In genomic region chr7:77796960-77797359, GRCh38 we compare ENCODE assay signal across 8 cellular contexts. TPM values are rescaled to one million over a fixed set of nuclear protein-coding genes. Genes with fewer than 3 reads are reported as not detected.
DNase-seq lines count a peak whose midpoint lies in the region; ATAC-seq, FAIRE-seq and TF ChIP-seq lines count a peak whose summit lies in the region.

No MANE protein-coding gene starts in this region.

- peak overlapping the region in 2 of 12 donors; percentile 38 to 89 for H3K27ac ChIP-seq in heart left ventricle
- H3K27ac ChIP-seq in astrocyte (ENCODE audit: low read depth, low read length), result no peak overlapping the region
- no peak overlapping the region for H3K27ac ChIP-seq in lung (ENCODE audit: low read depth in 1 of 2, low read length in 1 of 2)
- H3K27ac ChIP-seq in urinary bladder (ENCODE audit: low read depth), result no peak overlapping the region

- peaks cover 7% of the 10 kb centered on the region for H4K20me1 ChIP-seq in astrocyte (ENCODE audit: insufficient read depth, low read length)

- peaks cover 0 to 66% (median 25%) of the 10 kb centered on the region in 12 donors for H3K4me1 ChIP-seq in heart left ventricle
- peaks cover 20% of the 10 kb centered on the region for H3K4me1 ChIP-seq in astrocyte (ENCODE audit: insufficient read depth, low read length)
- H3K4me1 ChIP-seq in lung (ENCODE audit: control insufficient read depth in 2 of 2, insufficient read depth in 2 of 2, low read length in 2 of 2), result peaks cover 2 to 20% of the 10 kb centered on the region in 2 donors
- peaks cover 1% of the 10 kb centered on the region for H3K4me1 ChIP-seq in urinary bladder (ENCODE audit: insufficient read depth)

- H3K79me2 ChIP-seq in astrocyte (ENCODE audit: insufficient read depth, low read length), result peaks cover 75% of the 10 kb centered on the region

- H3K4me2 ChIP-seq in astrocyte (ENCODE audit: low read length), result peak overlapping the region; percentile 89

- H3K27me3 ChIP-seq in heart left ventricle, result no peaks in the 10 kb centered on the region
- H3K27me3 ChIP-seq in astrocyte (ENCODE audit: insufficient read depth, low read length), result no peaks in the 10 kb centered on the region
- H3K27me3 ChIP-seq in lung (ENCODE audit: control insufficient read depth, insufficient read depth), result no peaks in the 10 kb centered on the region

- peaks cover 5% of the 10 kb centered on the region for H3K36me3 Mint-ChIP-seq in astrocyte (ENCODE audit: low read depth, unreplicated experiment)

- no peaks in the 10 kb centered on the region for H3K27me3 Mint-ChIP-seq in astrocyte (ENCODE audit: low read depth, unreplicated experiment)

- H3K27ac Mint-ChIP-seq in astrocyte (ENCODE audit: unreplicated experiment), result no peak overlapping the region

- FAIRE-seq in astrocyte (lab: Jason Lieb, UNC), result no peak

- peak overlapping the region; percentile 98 for H3K4me3 Mint-ChIP-seq in astrocyte (ENCODE audit: unreplicated experiment)

- H3K4me3 ChIP-seq in heart left ventricle (peak overlapping the region in 9 of 12 donors; percentile 65 to 94 (median 88)), astrocyte (ENCODE audit: insufficient read depth, low read depth, low read length) (peak overlapping the region; percentile 78), lung (peak overlapping the region; percentile 83), urinary bladder (ENCODE audit: low read depth, low read length) (peak overlapping the region; percentile 82)

- H2AFZ ChIP-seq in astrocyte (ENCODE audit: low read depth, low read length), result no peak overlapping the region

- H3K9me3 Mint-ChIP-seq in astrocyte (ENCODE audit: unreplicated experiment), result no peaks in the 10 kb centered on the region

- peaks cover 12% of the 10 kb centered on the region for H3K4me1 Mint-ChIP-seq in astrocyte (ENCODE audit: low read depth, unreplicated experiment)

- 66 to 76% (median 70%) methylated on average over 5 of the region's 5 CpGs for WGBS in heart left ventricle, 4 donors
- 50 to 60% methylated on average over 5 of the region's 5 CpGs for WGBS in lung, 2 donors
- 48% methylated on average over 5 of the region's 5 CpGs for WGBS in urinary bladder

- intact Hi-C loops in heart left ventricle (cut with DNase I), result loop anchor here in 1 of 10 donors (5.0 kb wide), 2 partner anchors 40 to 220 kb away; no protein-coding TSS in a partner anchor
- intact Hi-C loops in left cardiac atrium (cut with DNase I), result no loop called here

- H3K36me3 ChIP-seq in heart left ventricle, result peaks cover 0 to 15% (median 0%) of the 10 kb centered on the region in 9 donors
- H3K36me3 ChIP-seq in astrocyte (ENCODE audit: insufficient read depth, low read length), result no peaks in the 10 kb centered on the region
- peaks cover 0 to 2% of the 10 kb centered on the region in 2 donors for H3K36me3 ChIP-seq in lung (ENCODE audit: control insufficient read depth in 2 of 2, insufficient read depth in 2 of 2, low read length in 2 of 2)
- no peaks in the 10 kb centered on the region for H3K36me3 ChIP-seq in urinary bladder (ENCODE audit: insufficient read depth)

- no peaks in the 10 kb centered on the region for H3K9me3 ChIP-seq in heart left ventricle
- H3K9me3 ChIP-seq in astrocyte (ENCODE audit: insufficient read depth, low read depth, low read length), result no peaks in the 10 kb centered on the region
- H3K9me3 ChIP-seq in lung (ENCODE audit: control insufficient read depth in 2 of 2, insufficient read depth in 1 of 2, low read length in 1 of 2), result no peaks in the 10 kb centered on the region

- ATAC-seq in heart left ventricle (no peak), left cardiac atrium (no peak), lung (ENCODE audit: insufficient read depth, low FRiP score) (no peak)

- TF ChIP-seq POLR2A in heart left ventricle (IDR thresholded peaks at IDR 0.05), result no peak

- TF ChIP-seq CTCF in heart left ventricle (IDR thresholded peaks at IDR 0.05) (no peak), astrocyte (IDR thresholded peaks at IDR 0.05; ENCODE audit: insufficient read depth, low read depth, low read length) (no peak), lung (IDR thresholded peaks at IDR 0.05; ENCODE audit: control extremely low read depth, extremely low read depth) (no peak)

- H3K9ac ChIP-seq in astrocyte (ENCODE audit: low read length), result peak overlapping the region; percentile 89

- no peak for DNase-seq in heart left ventricle
- no peak for DNase-seq in left cardiac atrium
- DNase-seq in astrocyte (ENCODE audit: low read depth), result no peak
- DNase-seq in lung (ENCODE audit: low spot score), result no peak
- no peak for DNase-seq in NCI-H2196 treated with DMSO at 0.1 percent for 48 hours (lab: John Stamatoyannopoulos, UW; ENCODE audit: unreplicated experiment)
- DNase-seq in stimulated activated naive CD4-positive, alpha-beta T cell treated with Interleukin-2 at 50 U/mL for 16 hours (lab: John Stamatoyannopoulos, UW), result no peak
- DNase-seq in activated effector memory CD4-positive, alpha-beta T cell treated with Interleukin-2 at 50 U/mL for 16 hours, result no peak

RNA-seq across cellular contexts. Expression of gene TMEM60, which starts 1.3 kb away (rescaled TPM):
- total RNA-seq in heart left ventricle (10 to 100 TPM in 2 of 9 donors, 1 to 10 TPM in 7; 5.4 to 13.2 (median 8.2) TPM), left cardiac atrium (10 to 100 TPM in 1 of 2 donors, 1 to 10 TPM in 1; 7.6 to 11.3 TPM), astrocyte (12.2 and 13.2 TPM in 2 replicates), lung (10 to 100 TPM; 12.2 to 15.0 TPM), urinary bladder (23.2 TPM)
- polyA plus RNA-seq in heart left ventricle (10 to 100 TPM; 14.9 to 16.3 TPM), lung (10 to 100 TPM; 24.3 to 46.4 TPM), urinary bladder (16.1 TPM)

RNA-seq across cellular contexts. Expression of gene PHTF2, which starts 1.6 kb away (rescaled TPM):
- total RNA-seq in heart left ventricle (10 to 100 TPM; 20.5 to 47.2 (median 24.2) TPM), left cardiac atrium (10 to 100 TPM; 17.3 to 17.7 TPM), astrocyte (27.0 and 36.2 TPM in 2 replicates), lung (10 to 100 TPM; 10.2 to 37.1 TPM), urinary bladder (52.1 TPM)
- polyA plus RNA-seq in heart left ventricle (10 to 100 TPM in 1 of 2 donors, 1 to 10 TPM in 1; 9.6 to 31.5 TPM), lung (1 to 10 TPM; 5.1 to 7.2 TPM), urinary bladder (10.9 TPM)
